Comparison of ENCODE assay signal across 7 cellular contexts in the genomic region with DNA sequence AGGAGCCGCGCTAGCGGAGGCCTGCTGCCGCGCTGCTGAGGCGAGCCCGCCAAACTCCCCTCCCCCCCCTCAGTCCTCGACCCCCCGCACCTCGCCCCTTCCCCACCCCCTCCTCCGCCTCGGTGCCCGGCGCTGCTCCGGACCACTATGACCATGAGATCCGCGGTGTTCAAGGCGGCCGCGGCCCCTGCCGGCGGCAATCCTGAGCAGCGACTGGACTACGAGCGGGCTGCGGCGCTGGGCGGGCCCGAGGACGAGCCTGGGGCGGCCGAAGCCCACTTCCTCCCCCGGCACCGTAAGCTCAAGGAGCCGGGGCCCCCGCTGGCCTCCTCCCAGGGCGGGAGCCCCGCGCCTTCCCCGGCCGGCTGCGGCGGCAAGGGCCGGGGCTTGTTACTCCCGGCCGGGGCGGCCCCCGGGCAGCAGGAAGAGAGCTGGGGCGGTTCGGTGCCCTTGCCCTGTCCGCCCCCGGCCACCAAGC. TPM values are rescaled to one million over a fixed set of nuclear protein-coding genes. Genes with fewer than 3 reads are reported as not detected.
DNase-seq lines count a peak whose midpoint lies in the region; ATAC-seq and TF ChIP-seq lines count a peak whose summit lies in the region.

No MANE protein-coding gene starts in this region.

- no peaks in the 10 kb centered on the region for H3K9me2 ChIP-seq in PC-9 (ENCODE audit: insufficient read depth)

- 0% methylated on average over 24 to 52 of the region's 52 CpGs for WGBS in lung, 2 donors
- 2% methylated on average over 9 of the region's 52 CpGs; no CpG with 5 or more reads in 1 of the 2 donors for WGBS in transverse colon (ENCODE audit: low coverage in 1 of 2), 2 donors

- H3K27me3 ChIP-seq in PC-9 (ENCODE audit: insufficient read depth, low read depth) (no peaks in the 10 kb centered on the region), lung (ENCODE audit: control insufficient read depth, insufficient read depth) (no peaks in the 10 kb centered on the region), transverse colon (no peaks in the 10 kb centered on the region)

- H3K4me1 ChIP-seq in PC-9 (replicated peaks; ENCODE audit: insufficient read depth), result peaks cover 26% of the 10 kb centered on the region
- peaks cover 0 to 4% of the 10 kb centered on the region in 2 donors for H3K4me1 ChIP-seq in lung (ENCODE audit: control insufficient read depth in 2 of 2, insufficient read depth in 2 of 2, low read length in 2 of 2)
- H3K4me1 ChIP-seq in transverse colon, result peaks cover 19 to 48% (median 31%) of the 10 kb centered on the region in 4 donors

- CTCF ChIA-PET in GM10248 (lab: Yijun Ruan, JAX), result interaction anchor here (1.5 to 8.0 kb wide), 5 partner anchors 11 to 46 kb away, joined by 5 to 105 read pairs (median 16); a partner anchor contains a TSS
- CTCF ChIA-PET in PC-9 (lab: Charles Lee), result interaction anchor here (2.6 kb wide), 1 partner anchor 9 kb away, joined by 10 read pairs; no protein-coding TSS in a partner anchor

- POLR2A ChIA-PET in GM10248 (lab: Yijun Ruan, JAX) (interaction anchor here (0.6 to 1.1 kb wide), 4 partner anchors 9 to 355 kb away, joined by 3 to 8 read pairs (median 4); a partner anchor contains a TSS), PC-9 (lab: Charles Lee; ENCODE audit: unreplicated experiment) (interaction anchor here (0.6 kb wide), 2 partner anchors 166 to 1646 kb away, joined by 3 to 7 read pairs; no protein-coding TSS in a partner anchor)

- H3K79me2 ChIP-seq in PC-9 (ENCODE audit: low read depth), result peaks cover 67% of the 10 kb centered on the region

- H4K20me1 ChIP-seq in PC-9 (ENCODE audit: insufficient read depth), result peaks cover 14% of the 10 kb centered on the region; the same call in 1 of the 2 replicates

- TF ChIP-seq EP300 in transverse colon (IDR thresholded peaks at IDR 0.05; ENCODE audit: low read depth), result no peak

- H3K36me3 ChIP-seq in PC-9 (ENCODE audit: low read depth), result 0 out of 2 replicates have a peak, but pooled peaks cover 8% of the 10 kb centered on the region
- peaks cover 10 to 12% of the 10 kb centered on the region in 2 donors for H3K36me3 ChIP-seq in lung (ENCODE audit: control insufficient read depth in 2 of 2, insufficient read depth in 2 of 2, low read length in 2 of 2)
- peaks cover 0 to 14% (median 6%) of the 10 kb centered on the region in 4 donors for H3K36me3 ChIP-seq in transverse colon

- H3K4me2 ChIP-seq in PC-9, result peak overlapping the region; percentile 97

- DNase-seq in GM10248 (ENCODE audit: extremely low spot score) (peak; percentile 59), HCEC 1CT (peak; percentile 49), PC-9 (peak in 1 of 2 experiments; percentile 28), coronary artery (ENCODE audit: low spot score) (peak; percentile 77), lung (ENCODE audit: low spot score) (peak; percentile 38), transverse colon (peak; percentile 49)

- peak overlapping the region; percentile 68 for H2AFZ ChIP-seq in PC-9

- intact Hi-C loops in PC-9 (cut with micrococcal nuclease; ENCODE audit: unreplicated experiment) (no loop called here), transverse colon (cut with DNase I; ENCODE audit: low total_unique reads) (loop anchor here (10.0 kb wide), 1 partner anchor 108 kb away; a partner anchor contains a TSS)

- peak; percentile 30 for ATAC-seq in lung (ENCODE audit: insufficient read depth, low FRiP score)
- no peak for ATAC-seq in HG02938 (IDR thresholded peaks at IDR 0.05; ENCODE audit: unreplicated experiment)

- TF ChIP-seq CTCF in GM10248 (IDR thresholded peaks at IDR 0.05; ENCODE audit: control extremely low read depth, extremely low read depth, low read depth, missing control alignments), result peak; percentile 12
- no peak; the same call in 1 of the 2 replicates for TF ChIP-seq CTCF in PC-9 (conservative IDR thresholded peaks at IDR 0.05)
- no peak for TF ChIP-seq CTCF in coronary artery (IDR thresholded peaks at IDR 0.05)
- TF ChIP-seq CTCF in lung (IDR thresholded peaks at IDR 0.05; ENCODE audit: control extremely low read depth, extremely low read depth), result no peak
- peak in 3 of 5 experiments; percentile 10 to 19 (median 15) for TF ChIP-seq CTCF in transverse colon (IDR thresholded peaks at IDR 0.05)

- peak; percentile 31 for TF ChIP-seq POLR2A in transverse colon (IDR thresholded peaks at IDR 0.05)

- peaks cover 7% of the 10 kb centered on the region for H3F3A ChIP-seq in PC-9 (ENCODE audit: insufficient read depth, low read depth)

- in situ Hi-C loops in transverse colon (cut with MboI; ENCODE audit: low pct_ligation_motif_present in 1 of 4, low pct_unique_long_range_greater_than_20kb in 1 of 4, low sequenced_read_pairs in 3 of 4), result no loop called here

- H3K4me3 ChIP-seq in PC-9 (peak overlapping the region; percentile 90), coronary artery (peak overlapping the region; percentile 99), lung (peak overlapping the region; percentile 87), transverse colon (peak overlapping the region; percentile 88 to 99 (median 95))

- peak overlapping the region; percentile 6; the same call in 1 of the 2 replicates for H3K27ac ChIP-seq in PC-9
- H3K27ac ChIP-seq in coronary artery, result peak overlapping the region; percentile 99 to 100
- H3K27ac ChIP-seq in lung (ENCODE audit: low read depth in 1 of 2, low read length in 1 of 2), result peak overlapping the region; percentile 89 to 99
- H3K27ac ChIP-seq in transverse colon, result peak overlapping the region; percentile 96 to 98 (median 98)

- H3K9me3 ChIP-seq in PC-9 (ENCODE audit: insufficient read depth, low read depth) (no peaks in the 10 kb centered on the region), lung (ENCODE audit: control insufficient read depth in 2 of 2, insufficient read depth in 1 of 2, low read length in 1 of 2) (no peaks in the 10 kb centered on the region), transverse colon (no peaks in the 10 kb centered on the region)

- no TSS peak for BruUV-seq in PC-9 (replicated peaks; lab: Mats Ljungman, UMichigan)

RNA-seq across cellular contexts. Expression of a gene that starts 0.7 kb away (rescaled TPM):
- 56.8 and 61.8 TPM in 2 replicates for total RNA-seq in PC-9 (2021)
- 100 to 1,000 TPM in 1 of 2 donors, 10 to 100 TPM in 1; 84.8 to 111 TPM for total RNA-seq in lung
- 10 to 100 TPM; 73.2 to 84.6 TPM for polyA plus RNA-seq in lung
- 100 to 1,000 TPM in 2 of 4 donors, 10 to 100 TPM in 2; 73.9 to 258 (median 90.6) TPM for total RNA-seq in transverse colon

RNA-seq across cellular contexts. Expression of a gene that starts 17.8 kb away (rescaled TPM):
- total RNA-seq in PC-9 (2021) (45.8 and 51.5 TPM in 2 replicates), lung (10 to 100 TPM; 74.8 to 85.5 TPM), transverse colon (10 to 100 TPM; 41.8 to 65.1 (median 51.0) TPM)
- 10 to 100 TPM; 37.2 to 47.8 TPM for polyA plus RNA-seq in lung

RNA-seq across cellular contexts. Expression of a gene that starts 22.1 kb away (rescaled TPM):
- total RNA-seq in PC-9 (2021), result 9.3 and 10.7 TPM in 2 replicates
- total RNA-seq in lung, result 10 to 100 TPM in 1 of 2 donors, 1 to 10 TPM in 1; 3.2 to 19.4 TPM
- 10 to 100 TPM in 1 of 2 donors, 1 to 10 TPM in 1; 8.7 to 19.6 TPM for polyA plus RNA-seq in lung
- total RNA-seq in transverse colon, result 10 to 100 TPM in 1 of 4 donors, 1 to 10 TPM in 3; 4.8 to 18.0 (median 7.3) TPM

RNA-seq across cellular contexts. Expression of a gene that starts 54.8 kb away (rescaled TPM):
- total RNA-seq in PC-9 (2021) (14.0 and 14.9 TPM in 2 replicates), lung (1 to 10 TPM; 4.6 to 9.1 TPM), transverse colon (100 to 1,000 TPM; 220 to 411 (median 308) TPM)
- 1 to 10 TPM; 8.4 to 9.4 TPM for polyA plus RNA-seq in lung

RNA-seq across cellular contexts. Expression of a gene that starts 59.7 kb away (rescaled TPM):
- total RNA-seq in PC-9 (2021), result 11.4 and 13.9 TPM in 2 replicates
- 10 to 100 TPM; 41.3 to 55.9 TPM for total RNA-seq in lung
- polyA plus RNA-seq in lung, result 10 to 100 TPM; 28.5 to 33.6 TPM
- 10 to 100 TPM; 32.6 to 82.6 (median 58.6) TPM for total RNA-seq in transverse colon

Comparison
In these comparisons a context has a peak if more than half of its experiments do, and no peak if none do; other contexts are left out.
1. CTCF ChIP-seq: peak in GM10248 (single experiment) and transverse colon (3 of 5); none in PC-9 (single experiment), coronary artery (single experiment) and lung (single experiment).
2. H3K27ac ChIP-seq: peak in every context shown above with its lines; median percentile 100 in coronary artery; 98 in transverse colon; 94 in lung; 6 in PC-9.
3. Peak in every context shown above with its lines, with median percentiles within 50 percentile points of each other: H3K4me3 ChIP-seq.